14 cellular contexts compared by ENCODE assay signal in the genomic region with DNA sequence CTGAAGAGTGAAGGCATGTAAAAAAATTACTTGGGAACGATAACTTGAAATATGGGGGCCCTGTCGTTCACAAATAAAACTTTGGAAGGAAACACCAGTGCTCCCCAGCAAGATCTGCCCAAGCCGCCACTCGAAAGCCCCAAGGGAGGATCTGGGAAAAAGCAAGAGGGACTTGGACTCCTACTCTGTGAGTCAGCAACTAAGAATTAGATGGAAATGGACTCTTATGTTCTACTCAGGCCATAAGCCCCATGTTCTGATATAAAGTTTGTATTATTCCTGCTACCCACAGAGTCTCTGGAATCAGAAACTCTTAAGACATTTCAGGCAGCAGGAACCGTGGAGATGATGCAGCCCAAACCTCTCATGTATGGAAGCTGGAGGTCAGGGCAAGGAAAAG.
DNase-seq lines count a peak whose midpoint lies in the region; ATAC-seq and TF ChIP-seq lines count a peak whose summit lies in the region.
"Had no signal": no experiment of that assay in that cellular context is flagged by ENCODE, and none has a peak within 500 bp of the region (broad histone marks: within the 10 kb centered on the region; RNA-seq: fewer than 3 reads in every experiment).

No MANE protein-coding gene starts in this region.

- no peaks in the 10 kb centered on the region for H3K9me3 ChIP-seq in ascending aorta
- H3K9me3 ChIP-seq in heart right ventricle, result no peaks in the 10 kb centered on the region
- H3K9me3 ChIP-seq in skeletal muscle tissue (ENCODE audit: control insufficient read depth in 3 of 3, low read length in 3 of 3), result no peaks in the 10 kb centered on the region
- H3K9me3 ChIP-seq: body of pancreas, left lung had no signal

- no peak overlapping the region for H3K9ac ChIP-seq in skeletal muscle tissue (ENCODE audit: low read depth in 1 of 3, low read length in 3 of 3)

- peaks cover 24 to 68% of the 10 kb centered on the region in 2 donors for H3K4me1 ChIP-seq in ascending aorta
- peaks cover 17 to 66% (median 47%) of the 10 kb centered on the region in 9 donors for H3K4me1 ChIP-seq in heart right ventricle
- H3K4me1 ChIP-seq in skeletal muscle tissue (ENCODE audit: control insufficient read depth in 3 of 3, insufficient read depth in 3 of 3, low read length in 3 of 3), result peaks cover 34 to 39% (median 39%) of the 10 kb centered on the region in 3 donors

- H3K27me3 ChIP-seq in ascending aorta (no peaks in the 10 kb centered on the region), heart right ventricle (no peaks in the 10 kb centered on the region), skeletal muscle tissue (ENCODE audit: control insufficient read depth in 3 of 3, insufficient read depth in 3 of 3, low read length in 3 of 3) (no peaks in the 10 kb centered on the region)
- H3K27me3 ChIP-seq: body of pancreas, left lung had no signal

- H3K36me3 ChIP-seq in ascending aorta (peaks cover 11 to 26% of the 10 kb centered on the region in 2 donors), heart right ventricle (peaks cover 0 to 46% (median 8%) of the 10 kb centered on the region in 9 donors), skeletal muscle tissue (ENCODE audit: control insufficient read depth in 3 of 3, insufficient read depth in 3 of 3, low read length in 3 of 3) (peaks cover 0 to 9% (median 8%) of the 10 kb centered on the region in 3 donors)
- H3K36me3 ChIP-seq: left lung had no signal

- WGBS in heart right ventricle, 2 donors, result 60 to 72% methylated on average over 5 of the region's 5 CpGs

- peak in 6 of 8 donors; percentile 28 to 40 (median 35) for ATAC-seq in heart right ventricle
- ATAC-seq in GM18870 (IDR thresholded peaks at IDR 0.05; ENCODE audit: unreplicated experiment), result no peak
- ATAC-seq: body of pancreas, HCT116 had no signal

- H3K4me3 ChIP-seq in ascending aorta, result no peak overlapping the region
- H3K4me3 ChIP-seq in heart right ventricle, result no peak overlapping the region
- H3K4me3 ChIP-seq in skeletal muscle tissue (ENCODE audit: low read length in 3 of 3), result no peak overlapping the region
- H3K4me3 ChIP-seq: body of pancreas, left lung had no signal

- peak; percentile 86 for DNase-seq in EH (ENCODE audit: low read depth)
- DNase-seq in ascending aorta (ENCODE audit: low spot score in 2 of 2), result no peak
- peak in 1 of 2 donors; percentile 58 for DNase-seq in heart right ventricle
- DNase-seq in stimulated activated CD4-positive, alpha-beta T cell treated with anti-CD3 and anti-CD28 coated beads, Interleukin-15, amount 100 ng/mL, for 24 hours, result no peak
- no peak for DNase-seq in islet precursor cell
- DNase-seq in activated effector memory CD4-positive, alpha-beta T cell treated with anti-CD3 and anti-CD28 coated beads, Interleukin-2, amount 50 U/mL, for 16 hours, result no peak
- DNase-seq: body of pancreas, erythroblast, Kasumi-1, left lung had no signal

- no peak for TF ChIP-seq CTCF in ascending aorta (IDR thresholded peaks at IDR 0.05)
- TF ChIP-seq CTCF in heart right ventricle (IDR thresholded peaks at IDR 0.05), result no peak

- H3K27ac ChIP-seq in ascending aorta (peak overlapping the region; percentile 88 to 96), heart right ventricle (peak overlapping the region in 9 of 10 donors; percentile 36 to 86 (median 78)), skeletal muscle tissue (ENCODE audit: low read depth, low read length) (peak overlapping the region; percentile 80)
- H3K27ac ChIP-seq: C4-2B had no signal

- intact Hi-C loops in ascending aorta (cut with DNase I) (loop anchor here (2.0 to 5.0 kb wide), 3 partner anchors 19 to 39 kb away; no protein-coding TSS in a partner anchor), heart right ventricle (cut with DNase I) (loop anchor here in 2 of 10 donors (5.0 kb wide), 2 partner anchors 34 to 39 kb away; no protein-coding TSS in a partner anchor)
